ENCODE assay signal across 1 cellular context in the genomic region with DNA sequence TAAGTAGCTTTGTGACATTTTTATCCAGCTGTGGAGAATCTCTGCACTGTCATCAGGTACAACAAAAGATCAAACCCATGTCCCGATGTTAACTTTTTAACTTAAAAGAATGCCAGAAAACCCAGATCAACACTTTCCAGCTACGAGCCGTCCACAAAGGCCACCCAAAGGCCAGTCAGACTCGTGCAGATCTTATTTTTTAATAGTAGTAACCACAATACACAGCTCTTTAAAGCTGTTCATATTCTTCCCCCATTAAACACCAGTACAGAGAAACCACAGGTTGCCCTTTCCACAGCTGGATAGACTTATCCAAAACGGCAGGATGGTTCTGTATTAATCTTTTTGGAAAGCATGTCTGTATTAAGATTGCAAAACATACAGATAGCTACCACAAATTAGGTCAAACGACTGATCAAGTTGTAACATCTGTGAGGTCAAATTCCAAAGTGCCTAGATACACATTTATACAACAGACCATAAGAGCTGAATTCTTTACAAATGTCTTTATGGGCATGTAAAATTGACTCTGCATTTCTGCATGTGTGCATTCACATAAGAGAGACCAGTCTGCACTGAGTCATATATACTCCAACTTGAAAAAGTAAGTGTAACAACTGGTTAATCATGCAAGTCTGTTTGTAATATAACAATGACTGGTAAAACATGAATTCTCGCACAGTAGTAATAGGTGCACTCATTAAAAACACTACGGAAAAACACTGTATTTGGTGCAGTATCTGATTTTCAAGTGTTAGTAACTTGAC.
TF ChIP-seq lines count a peak whose summit lies in the region.

No MANE protein-coding gene starts in this region.

TF ChIP-seq in H1, 55 proteins besides CTCF, POLR2A, EP300 and RAD21:
- no peak for TF ChIP-seq USF2 (IDR thresholded peaks at IDR 0.05; ENCODE audit: low read length)
- no peak for TF ChIP-seq SRF (IDR thresholded peaks at IDR 0.05; ENCODE audit: low read depth, low read length)
- no peak for TF ChIP-seq ASH2L (IDR thresholded peaks at IDR 0.05; ENCODE audit: low read length)
- TF ChIP-seq CHD1 (IDR thresholded peaks at IDR 0.05; ENCODE audit: low read depth, low read length) = no peak
- no peak for TF ChIP-seq TBP (IDR thresholded peaks at IDR 0.05; ENCODE audit: low read depth, low read length)
- TF ChIP-seq GABPA (IDR thresholded peaks at IDR 0.05; ENCODE audit: borderline replicate concordance, insufficient read depth, low read length) = no peak
- TF ChIP-seq CHD2 (IDR thresholded peaks at IDR 0.05; ENCODE audit: low read length) = no peak
- TF ChIP-seq CTBP2 (IDR thresholded peaks at IDR 0.05; ENCODE audit: borderline replicate concordance, insufficient read depth, insufficient read length, low read length) = no peak
- no peak for TF ChIP-seq TCF12 (IDR thresholded peaks at IDR 0.05; ENCODE audit: low read depth, low read length)
- TF ChIP-seq TEAD4 (IDR thresholded peaks at IDR 0.05; ENCODE audit: low read depth, low read length) = no peak
- TF ChIP-seq RFX5 (IDR thresholded peaks at IDR 0.05; ENCODE audit: borderline replicate concordance, low read depth, low read length) = no peak
- no peak for TF ChIP-seq KDM1A (IDR thresholded peaks at IDR 0.05; ENCODE audit: borderline replicate concordance, low read length)
- TF ChIP-seq, protein P1, sequence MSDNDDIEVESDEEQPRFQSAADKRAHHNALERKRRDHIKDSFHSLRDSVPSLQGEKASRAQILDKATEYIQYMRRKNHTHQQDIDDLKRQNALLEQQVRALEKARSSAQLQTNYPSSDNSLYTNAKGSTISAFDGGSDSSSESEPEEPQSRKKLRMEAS (IDR thresholded peaks at IDR 0.05) = no peak
